9 cellular contexts compared by ENCODE assay signal in the genomic region with DNA sequence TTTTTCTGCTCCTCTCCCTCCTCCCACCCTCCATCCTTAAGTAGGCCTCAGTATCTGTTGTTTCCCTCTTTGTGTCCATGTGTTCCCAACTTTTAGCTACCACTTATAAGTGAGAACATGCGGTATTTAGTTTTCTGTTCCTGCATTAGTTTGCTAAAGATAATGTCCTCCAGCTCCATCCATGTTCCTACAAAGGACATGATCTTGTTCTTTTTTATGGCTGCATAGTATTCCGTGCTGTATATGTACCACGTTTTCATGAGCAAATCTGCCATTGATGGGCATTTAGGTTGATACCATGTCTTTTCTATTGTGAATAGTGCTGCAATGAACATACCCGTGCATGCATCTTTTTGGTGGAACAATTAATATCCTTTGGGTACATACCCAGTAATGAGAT. TPM values are rescaled to one million over a fixed set of nuclear protein-coding genes. Genes with fewer than 3 reads are reported as not detected.
"Had no signal": no experiment of that assay in that cellular context is flagged by ENCODE, and none has a peak within 500 bp of the region (broad histone marks: within the 10 kb centered on the region; RNA-seq: fewer than 3 reads in every experiment).

No MANE protein-coding gene starts in this region.

RNA-seq across cellular contexts. Expression of gene HPGDS, which starts 59.8 kb away (rescaled TPM):
- total RNA-seq: kidney epithelial cell; lung microvascular endothelial cell; mammary epithelial cell; mesothelial cell of epicardium; mononuclear cell; myocyte; naive thymus-derived CD8-positive, alpha-beta T cell had no signal
- polyA plus RNA-seq: keratinocyte; mammary epithelial cell; naive thymus-derived CD4-positive, alpha-beta T cell had no signal
